In genomic region chr7:139631520-139632031, GRCh38 we compare ENCODE assay signal across 18 cellular contexts.
"Had no signal": no experiment of that assay in that cellular context is flagged by ENCODE, and none has a peak within 500 bp of the region (broad histone marks: within the 10 kb centered on the region; RNA-seq: fewer than 3 reads in every experiment).

No MANE protein-coding gene starts in this region.

- H3K27ac ChIP-seq: gastrocnemius medialis, left ventricle myocardium inferior, lower lobe of right lung, sigmoid colon, skin epidermis, thyroid gland had no signal

- H3K4me3 ChIP-seq: gastrocnemius medialis, left ventricle myocardium inferior, lower lobe of right lung, sigmoid colon, skin epidermis, thyroid gland had no signal

- H3K4me3 Mint-ChIP-seq: memory B cell, neural crest cell, type B pancreatic cell had no signal

- H3K4me1 ChIP-seq: gastrocnemius medialis, sigmoid colon, thyroid gland had no signal

- H3K27me3 Mint-ChIP-seq: memory B cell, type B pancreatic cell had no signal

- H3K9me3 Mint-ChIP-seq: memory B cell, neural crest cell, type B pancreatic cell had no signal

- H3K9me3 ChIP-seq: gastrocnemius medialis, lower lobe of right lung, sigmoid colon, thyroid gland had no signal

- DNase-seq: cortex of kidney; effector memory CD4-positive, alpha-beta T cell; gastrocnemius medialis; glutamatergic neuron; left ventricle myocardium inferior; lower lobe of right lung; midbrain; posterior cingulate gyrus; sigmoid colon; stimulated activated CD4-positive, alpha-beta T cell treated with anti-CD3 and anti-CD28 coated beads, Interleukin-2, amount 100 ng/mL, for 24 hours; stimulated activated CD4-positive, alpha-beta T cell treated with anti-CD3 and anti-CD28 coated beads, Interleukin-4, amount 100 ng/mL, for 4 hours; stimulated activated naive CD4-positive, alpha-beta T cell treated with Interleukin-2 at 50 U/mL for 16 hours; thyroid gland had no signal

- H3K27ac Mint-ChIP-seq: memory B cell, type B pancreatic cell had no signal

- ATAC-seq: esophagus mucosa, gastrocnemius medialis, lower lobe of right lung had no signal

- H3K27me3 ChIP-seq: gastrocnemius medialis, sigmoid colon, thyroid gland had no signal
